Comparison of ENCODE assay signal across 19 cellular contexts in genomic region chrX:69314436-69315348, GRCh38.
DNase-seq lines count a peak whose midpoint lies in the region; ATAC-seq and TF ChIP-seq lines count a peak whose summit lies in the region.
"Had no signal": no experiment of that assay in that cellular context is flagged by ENCODE, and none has a peak within 500 bp of the region (broad histone marks: within the 10 kb centered on the region; RNA-seq: fewer than 3 reads in every experiment).

No MANE protein-coding gene starts in this region.

- no peaks in the 10 kb centered on the region for H3K4me1 ChIP-seq in vagina
- no peaks in the 10 kb centered on the region for H3K4me1 ChIP-seq in tibial artery
- H3K4me1 ChIP-seq: Caco-2, HAP-1 had no signal

- H3K27me3 ChIP-seq in WERI-Rb-1 (ENCODE audit: insufficient read depth, low read depth, severe bottlenecking) (no peaks in the 10 kb centered on the region), vagina (no peaks in the 10 kb centered on the region), tibial artery (no peaks in the 10 kb centered on the region)

- ATAC-seq in HG03135 (IDR thresholded peaks at IDR 0.05; ENCODE audit: unreplicated experiment): no peak
- no peak for ATAC-seq in left colon
- ATAC-seq: stimulated activated naive CD8-positive, alpha-beta T cell treated with anti-CD3 and anti-CD28 coated beads, Interleukin-15, amount 100 ng/mL, for 72 hours had no signal

- H3K27ac ChIP-seq in WERI-Rb-1 (no peak overlapping the region), vagina (no peak overlapping the region), tibial artery (no peak overlapping the region)
- H3K27ac ChIP-seq: epithelial cell of prostate had no signal

- H3K36me3 ChIP-seq in WERI-Rb-1: no peaks in the 10 kb centered on the region
- no peaks in the 10 kb centered on the region for H3K36me3 ChIP-seq in vagina
- H3K36me3 ChIP-seq in tibial artery: no peaks in the 10 kb centered on the region
- H3K36me3 ChIP-seq: HAP-1 had no signal

- no peak for TF ChIP-seq CTCF in WERI-Rb-1 (IDR thresholded peaks at IDR 0.05; ENCODE audit: low read depth, low read length)
- no peak for TF ChIP-seq CTCF in vagina (IDR thresholded peaks at IDR 0.05)
- TF ChIP-seq CTCF in tibial artery (IDR thresholded peaks at IDR 0.05): no peak

- no peaks in the 10 kb centered on the region for H3K9me3 ChIP-seq in WERI-Rb-1 (ENCODE audit: severe bottlenecking)
- H3K9me3 ChIP-seq in vagina: no peaks in the 10 kb centered on the region
- no peaks in the 10 kb centered on the region for H3K9me3 ChIP-seq in tibial artery
- H3K9me3 ChIP-seq: Caco-2, HAP-1 had no signal

- peak; percentile 19 for DNase-seq in activated CD8-positive, alpha-beta memory T cell treated with anti-CD3 and anti-CD28 coated beads for 24 hours
- DNase-seq in activated CD8-positive, alpha-beta memory T cell treated with anti-CD3 and anti-CD28 coated beads, Interleukin-2, amount 50 U/mL, for 4 hours: no peak
- DNase-seq in WERI-Rb-1 (peak; percentile 18), left kidney (ENCODE audit: low read depth, low spot score) (peak; percentile 31), vagina (ENCODE audit: extremely low spot score in 2 of 2) (peak; percentile 69 to 70), tibial artery (no peak), left colon (no peak)
- DNase-seq: activated CD4-positive, alpha-beta T cell treated with anti-CD3 and anti-CD28 coated beads for 48 hours; activated naive CD4-positive, alpha-beta T cell treated with anti-CD3 and anti-CD28 coated beads, Interleukin-2, amount 50 U/mL, for 16 hours; activated T-cell treated with anti-CD3 and anti-CD28 coated beads for 4 hours; Caco-2; cortex of kidney; mesenchymal stem cell; NCI-H2029; stimulated activated naive CD8-positive, alpha-beta T cell treated with anti-CD3 and anti-CD28 coated beads, Interleukin-15, amount 100 ng/mL, for 72 hours; T1000 had no signal

- intact Hi-C loops in vagina (cut with DNase I) (no loop called here), tibial artery (cut with DNase I; ENCODE audit: low total_unique reads) (no loop called here), left colon (cut with DNase I, micrococcal nuclease) (no loop called here)

- H3K4me3 ChIP-seq in WERI-Rb-1 (ENCODE audit: low read depth, low read length) (no peak overlapping the region), vagina (no peak overlapping the region), tibial artery (no peak overlapping the region)
- H3K4me3 ChIP-seq: HAP-1 had no signal

- no peak for TF ChIP-seq POLR2A in vagina (IDR thresholded peaks at IDR 0.05)

Comparison
In these comparisons a context has a peak if more than half of its experiments do, and no peak if none do; other contexts are left out.
1. DNase-seq: peak in activated CD8-positive, alpha-beta memory T cell treated with anti-CD3 and anti-CD28 coated beads for 24 hours (single experiment), WERI-Rb-1 (single experiment), left kidney (single experiment) and vagina (2 of 2); none in activated CD8-positive, alpha-beta memory T cell treated with anti-CD3 and anti-CD28 coated beads, Interleukin-2, amount 50 U/mL, for 4 hours (single experiment), tibial artery (0 of 2) and left colon (0 of 2).